ENCODE assay signal across 17 cellular contexts in genomic region chr7:51006483-51007235, GRCh38.
"Had no signal": no experiment of that assay in that cellular context is flagged by ENCODE, and none has a peak within 500 bp of the region (broad histone marks: within the 10 kb centered on the region; RNA-seq: fewer than 3 reads in every experiment).

No MANE protein-coding gene starts in this region.

- H3K4me1 Mint-ChIP-seq: nephron progenitor cell had no signal

- FAIRE-seq: astrocyte, urothelium cell line had no signal

- DNase-seq: activated CD4-positive, alpha-beta T cell treated with anti-CD3 and anti-CD28 coated beads for 4 hours; activated CD8-positive, alpha-beta T cell treated with anti-CD3 and anti-CD28 coated beads, Interleukin-2, amount 10 ng/mL, durations not matched to agents 7 days and 5 days; activated naive CD4-positive, alpha-beta T cell treated with anti-CD3 and anti-CD28 coated beads for 36 hours; central memory CD4-positive, alpha-beta T cell; foreskin fibroblast; glutamatergic neuron; left colon; nephron progenitor cell; stimulated activated CD4-positive, alpha-beta T cell treated with anti-CD3 and anti-CD28 coated beads, Interleukin-4, amount 100 ng/mL, for 1 hour; stimulated activated CD8-positive, alpha-beta memory T cell treated with anti-CD3 and anti-CD28 coated beads, Interleukin-4, amount 100 ng/mL, for 48 hours; T1000; testis had no signal

- H3K4me3 Mint-ChIP-seq: activated CD8-positive, alpha-beta T cell treated with anti-CD3 and anti-CD28 coated beads, Interleukin-2, amount 10 ng/mL, durations not matched to agents 7 days and 5 days; activated naive CD4-positive, alpha-beta T cell treated with anti-CD3 and anti-CD28 coated beads for 36 hours; dendritic cell treated with granulocyte-macrophage colony-stimulating factor and Interleukin-4, amounts not matched to agents 40 ng/mL and 50 ng/mL, for 4 days; nephron progenitor cell; stimulated activated naive CD8-positive, alpha-beta T cell treated with anti-CD3 and anti-CD28 coated beads, Interleukin-15, Interleukin-2, amounts not matched to agents 100 ng/mL and 50 ng/mL, for 24 hours had no signal

- H3K27ac ChIP-seq: testis, VCaP had no signal

- ATAC-seq: activated CD8-positive, alpha-beta T cell treated with anti-CD3 and anti-CD28 coated beads, Interleukin-2, amount 10 ng/mL, durations not matched to agents 7 days and 5 days; left colon had no signal

- H3K27me3 Mint-ChIP-seq: dendritic cell treated with granulocyte-macrophage colony-stimulating factor and Interleukin-4, amounts not matched to agents 40 ng/mL and 50 ng/mL, for 4 days; stimulated activated naive CD8-positive, alpha-beta T cell treated with anti-CD3 and anti-CD28 coated beads, Interleukin-15, Interleukin-2, amounts not matched to agents 100 ng/mL and 50 ng/mL, for 24 hours had no signal

- H3K4me3 ChIP-seq: testis had no signal

- H3K27ac Mint-ChIP-seq: activated CD8-positive, alpha-beta T cell treated with anti-CD3 and anti-CD28 coated beads, Interleukin-2, amount 10 ng/mL, durations not matched to agents 7 days and 5 days; activated naive CD4-positive, alpha-beta T cell treated with anti-CD3 and anti-CD28 coated beads for 36 hours; dendritic cell treated with granulocyte-macrophage colony-stimulating factor and Interleukin-4, amounts not matched to agents 40 ng/mL and 50 ng/mL, for 4 days; nephron progenitor cell; stimulated activated naive CD8-positive, alpha-beta T cell treated with anti-CD3 and anti-CD28 coated beads, Interleukin-15, Interleukin-2, amounts not matched to agents 100 ng/mL and 50 ng/mL, for 24 hours had no signal

- H3K27me3 ChIP-seq: testis had no signal

- H3K4me1 ChIP-seq: testis had no signal

- H3K9me3 Mint-ChIP-seq: activated naive CD4-positive, alpha-beta T cell treated with anti-CD3 and anti-CD28 coated beads for 36 hours; dendritic cell treated with granulocyte-macrophage colony-stimulating factor and Interleukin-4, amounts not matched to agents 40 ng/mL and 50 ng/mL, for 4 days; nephron progenitor cell; stimulated activated naive CD8-positive, alpha-beta T cell treated with anti-CD3 and anti-CD28 coated beads, Interleukin-15, Interleukin-2, amounts not matched to agents 100 ng/mL and 50 ng/mL, for 24 hours had no signal

- H3K9me3 ChIP-seq: testis had no signal
